In genomic region chr7:47576031-47576908, GRCh38 we compare ENCODE assay signal across 1 cellular context.
TF ChIP-seq lines count a peak whose summit lies in the region.

No MANE protein-coding gene starts in this region.

TF ChIP-seq in HepG2, 621 proteins besides CTCF, POLR2A, EP300 and RAD21 (continued from another document and continues in another):
- TF ChIP-seq ZBTB33 (CRISPR knock-in tag; IDR thresholded peaks at IDR 0.05) (0 out of 2 replicates have a peak, but pooled peaks have one; percentile 21), TRAFD1 (CRISPR knock-in tag; IDR thresholded peaks at IDR 0.05; ENCODE audit: borderline replicate concordance) (no peak), GZF1 (CRISPR knock-in tag; IDR thresholded peaks at IDR 0.05) (0 out of 2 replicates have a peak, but pooled peaks have one; percentile 28), CENPBD1 (CRISPR knock-in tag; IDR thresholded peaks at IDR 0.05; ENCODE audit: borderline replicate concordance, low read depth) (no peak), ERF (CRISPR knock-in tag; IDR thresholded peaks at IDR 0.05) (peak; percentile 33; the same call in 1 of the 2 replicates), SP5 (CRISPR knock-in tag; IDR thresholded peaks at IDR 0.05; ENCODE audit: borderline replicate concordance, low read depth) (peak; percentile 47; the same call in 1 of the 2 replicates), GATA4 (IDR thresholded peaks at IDR 0.05; ENCODE audit: borderline replicate concordance, low read depth) (0 out of 2 replicates have a peak, but pooled peaks have one; percentile 23), CREM (IDR thresholded peaks at IDR 0.05) (peak; percentile 77), CREM (CRISPR knock-in tag; IDR thresholded peaks at IDR 0.05) (no peak), ZNF772 (CRISPR knock-in tag; IDR thresholded peaks at IDR 0.05) (no peak), ZNF251 (CRISPR knock-in tag; IDR thresholded peaks at IDR 0.05) (no peak), ZNF512B (CRISPR knock-in tag; IDR thresholded peaks at IDR 0.05; ENCODE audit: borderline replicate concordance) (peak; percentile 46; the same call in 1 of the 2 replicates), CSRNP2 (CRISPR knock-in tag; conservative IDR thresholded peaks at IDR 0.05; ENCODE audit: low read depth) (no peak), KLF11 (CRISPR knock-in tag; IDR thresholded peaks at IDR 0.05) (no peak), KLF15 (CRISPR knock-in tag; IDR thresholded peaks at IDR 0.05; ENCODE audit: borderline replicate concordance) (no peak), HMGXB3 (CRISPR knock-in tag; IDR thresholded peaks at IDR 0.05; ENCODE audit: borderline replicate concordance) (0 out of 2 replicates have a peak, but pooled peaks have one; percentile 26), MTF1 (CRISPR knock-in tag; IDR thresholded peaks at IDR 0.05) (no peak; the same call in 1 of the 2 replicates), ZNF503 (CRISPR knock-in tag; IDR thresholded peaks at IDR 0.05) (peak; percentile 88), ZSCAN25 (CRISPR knock-in tag; IDR thresholded peaks at IDR 0.05) (no peak), STAT6 (CRISPR knock-in tag; IDR thresholded peaks at IDR 0.05; ENCODE audit: borderline replicate concordance) (0 out of 2 replicates have a peak, but pooled peaks have one; percentile 43), ZNF230 (CRISPR knock-in tag; IDR thresholded peaks at IDR 0.05) (no peak), WIZ (CRISPR knock-in tag; IDR thresholded peaks at IDR 0.05) (no peak), RXRB (CRISPR knock-in tag; IDR thresholded peaks at IDR 0.05; ENCODE audit: borderline replicate concordance) (peak; percentile 79), ZMYM4 (CRISPR knock-in tag; IDR thresholded peaks at IDR 0.05) (no peak), ZNF556 (CRISPR knock-in tag; IDR thresholded peaks at IDR 0.05; ENCODE audit: borderline replicate concordance) (no peak), THAP11 (CRISPR knock-in tag; IDR thresholded peaks at IDR 0.05) (no peak), ELF4 (CRISPR knock-in tag; IDR thresholded peaks at IDR 0.05; ENCODE audit: borderline replicate concordance) (peak; percentile 80), ZNF207 (IDR thresholded peaks at IDR 0.05; ENCODE audit: borderline replicate concordance) (no peak), GMEB1 (CRISPR knock-in tag; IDR thresholded peaks at IDR 0.05; ENCODE audit: borderline replicate concordance) (0 out of 2 replicates have a peak, but pooled peaks have one; percentile 30), PLSCR1 (CRISPR knock-in tag; IDR thresholded peaks at IDR 0.05; ENCODE audit: borderline replicate concordance) (no peak), CSRNP1 (CRISPR knock-in tag; IDR thresholded peaks at IDR 0.05) (0 out of 2 replicates have a peak, but pooled peaks have one; percentile 22), SRY (CRISPR knock-in tag; IDR thresholded peaks at IDR 0.05) (no peak), HNF4A (CRISPR knock-in tag; IDR thresholded peaks at IDR 0.05) (peak; percentile 90), PLRG1 (conservative IDR thresholded peaks at IDR 0.05) (no peak), EED (CRISPR knock-in tag; IDR thresholded peaks at IDR 0.05) (no peak)
